Comparison of ENCODE assay signal across 8 cellular contexts in the genomic region with DNA sequence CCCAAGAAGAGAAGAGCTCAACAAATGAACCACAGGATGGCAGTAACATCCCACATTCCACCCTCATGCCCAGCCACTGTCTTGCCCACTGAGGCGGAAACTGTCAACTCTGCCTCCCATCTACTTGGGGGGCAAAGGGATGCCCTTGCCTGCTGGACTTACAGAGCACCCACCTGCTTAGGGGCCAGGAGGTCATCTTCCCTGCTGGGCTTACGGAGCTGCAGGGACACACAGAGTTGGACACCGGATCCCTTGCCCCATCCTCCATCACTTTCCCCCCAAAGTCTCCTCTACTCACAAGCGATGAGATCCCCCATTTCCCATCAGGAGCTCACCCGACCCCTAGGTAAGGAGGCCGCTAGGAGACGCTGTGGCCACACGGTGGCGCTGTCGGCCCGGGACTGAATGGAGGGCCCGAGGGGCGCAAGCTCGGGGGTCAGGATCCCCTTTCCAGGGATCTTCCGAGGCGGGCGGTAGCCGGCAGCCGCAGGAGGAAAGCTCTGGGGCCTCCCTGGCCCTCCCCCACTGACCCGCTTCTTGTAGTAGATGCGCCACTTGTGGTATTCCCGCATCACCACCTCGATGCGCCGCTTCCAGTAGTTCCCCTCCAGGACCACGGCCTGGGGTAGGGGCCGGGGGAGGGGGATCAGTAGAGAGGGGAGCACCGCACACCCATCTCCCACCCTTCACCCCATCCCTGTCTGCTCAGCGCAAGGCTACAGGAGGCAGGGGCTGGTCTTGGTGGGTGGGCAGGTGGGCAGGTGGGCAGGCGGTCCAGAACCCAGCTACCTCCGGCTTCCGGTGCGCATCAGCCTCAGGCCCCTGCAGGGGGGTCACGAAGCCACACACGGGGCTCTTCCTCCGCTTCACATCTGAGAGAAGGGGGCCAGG. TPM values are rescaled to one million over a fixed set of nuclear protein-coding genes. Genes with fewer than 3 reads are reported as not detected.
DNase-seq lines count a peak whose midpoint lies in the region; ATAC-seq and TF ChIP-seq lines count a peak whose summit lies in the region.

No MANE protein-coding gene starts in this region.

- no peak overlapping the region for H4K91ac ChIP-seq in IMR-90 (ENCODE audit: insufficient read depth, low read depth, low read length)

- no peaks in the 10 kb centered on the region for H3K36me3 Mint-ChIP-seq in Calu3 (ENCODE audit: insufficient read depth, unreplicated experiment)

- H3K9me3 ChIP-seq in IMR-90 (ENCODE audit: control insufficient read depth, insufficient read depth, low read length), result no peaks in the 10 kb centered on the region
- no peaks in the 10 kb centered on the region for H3K9me3 ChIP-seq in iPS-18a (ENCODE audit: control insufficient read depth, low read depth, low read length)

- no peak overlapping the region for H2BK120ac ChIP-seq in IMR-90 (ENCODE audit: low read depth, low read length)

- intact Hi-C loops in Calu3 (cut with micrococcal nuclease; ENCODE audit: unreplicated experiment), result loop anchor here (2.0 kb wide), 1 partner anchor 118 kb away; no protein-coding TSS in a partner anchor
- intact Hi-C loops in IMR-90 (cut with micrococcal nuclease), result loop anchor here (1.0 to 5.0 kb wide), 3 partner anchors 76 to 245 kb away; partner anchors contain the start of genes BUD23 and DNAJC30

- no TSS peak for BruUV-seq in Calu3 (replicated peaks; lab: Mats Ljungman, UMichigan)
- BruUV-seq in IMR-90 (replicated peaks; lab: Mats Ljungman, UMichigan), result no TSS peak

- H2BK20ac ChIP-seq in IMR-90 (ENCODE audit: low read depth, low read length), result no peak overlapping the region

- H3K4me1 ChIP-seq in IMR-90 (ENCODE audit: control insufficient read depth, insufficient read depth, low read length) (no peaks in the 10 kb centered on the region), iPS-18a (ENCODE audit: control insufficient read depth, low read depth, low read length) (peaks cover 3% of the 10 kb centered on the region)

- TF ChIP-seq POLR2A in IMR-90 (IDR thresholded peaks at IDR 0.05; ENCODE audit: low read depth, low read length), result no peak

- CTCF ChIA-PET in Calu3 (lab: Charles Lee), result interaction anchor here (0.6 to 1.8 kb wide), 12 partner anchors 16 to 373 kb away, joined by 3 to 11 read pairs (median 4); partner anchors contain the start of gene VPS37D
- CTCF ChIA-PET in IMR-90 (lab: Yijun Ruan, JAX), result interaction anchor here (0.9 to 1.6 kb wide), 7 partner anchors 9 to 124 kb away, joined by 3 to 9 read pairs (median 3); no protein-coding TSS in a partner anchor

- no peak overlapping the region for H3K27ac ChIP-seq in IMR-90 (ENCODE audit: insufficient read depth, low read length)
- no peak overlapping the region for H3K27ac ChIP-seq in iPS-18a (ENCODE audit: low read length)

- H3K9ac ChIP-seq in IMR-90 (ENCODE audit: low read depth, low read length) (no peak overlapping the region), iPS-18a (ENCODE audit: low read length) (no peak overlapping the region)

- in situ Hi-C loops in IMR-90 (cut with MboI; ENCODE audit: low sequenced_read_pairs), result loop anchor here (5.0 kb wide), 2 partner anchors 70 to 125 kb away; no protein-coding TSS in a partner anchor
- in situ Hi-C loops in astrocyte of the cerebellum (cut with HindIII; ENCODE audit: low sequenced_read_pairs), result loop anchor here (25.0 kb wide), 1 partner anchor 230 kb away; the partner anchor contains the start of genes CLDN4 and METTL27

- H3K36me3 ChIP-seq in IMR-90 (ENCODE audit: control insufficient read depth, insufficient read depth, low read length), result no peaks in the 10 kb centered on the region
- no peaks in the 10 kb centered on the region for H3K36me3 ChIP-seq in iPS-18a (ENCODE audit: control insufficient read depth, low read depth, low read length)

- H2BK15ac ChIP-seq in IMR-90 (ENCODE audit: low read depth, low read length), result no peak overlapping the region

- no peaks in the 10 kb centered on the region; the same call in 1 of the 2 replicates for H4K20me1 ChIP-seq in IMR-90 (ENCODE audit: insufficient read depth, low read length)

- peak overlapping the region; percentile 13; the same call in 1 of the 2 replicates for H3K4me2 ChIP-seq in IMR-90 (ENCODE audit: low read depth, low read length)

- DNase-seq in Calu3 (peak; percentile 62), IMR-90 (peak; percentile 10), T-helper 22 cell (ENCODE audit: low read depth) (peak; percentile 28), astrocyte of the cerebellum (ENCODE audit: low read depth) (no peak), NCI-H526 treated with DMSO at 0.1 percent for 48 hours (lab: John Stamatoyannopoulos, UW) (no peak), DMS153 (lab: John Stamatoyannopoulos, UW) (no peak)
- peak; percentile 39 to 63 (median 54) for DNase-seq in stimulated activated CD4-positive, alpha-beta T cell treated with anti-CD3 and anti-CD28 coated beads, Interleukin-1b, Interleukin-23, amount 100 ng/mL, for 24 hours (ENCODE audit: low read depth in 4 of 4, low spot score in 1 of 4)

- no peaks in the 10 kb centered on the region for H3K9me1 ChIP-seq in IMR-90 (ENCODE audit: insufficient read depth, low read length)

- no peak overlapping the region for H3K4me3 Mint-ChIP-seq in Calu3 (ENCODE audit: low read depth, unreplicated experiment)

- TF ChIP-seq RAD21 in IMR-90 (IDR thresholded peaks at IDR 0.05; ENCODE audit: low read length), result peak; percentile 87

- H3K4me1 Mint-ChIP-seq in Calu3 (ENCODE audit: low read depth, unreplicated experiment), result no peaks in the 10 kb centered on the region

- peak; percentile 92 for TF ChIP-seq CTCF in Calu3 (IDR thresholded peaks at IDR 0.05; ENCODE audit: unreplicated experiment)
- peak; percentile 89 for TF ChIP-seq CTCF in IMR-90 (conservative IDR thresholded peaks at IDR 0.05; ENCODE audit: low read depth, low read length)
- TF ChIP-seq CTCF in astrocyte of the cerebellum (IDR thresholded peaks at IDR 0.05; ENCODE audit: low read depth, low read length, missing control alignments), result peak; percentile 93

- no peak overlapping the region for H3K18ac ChIP-seq in IMR-90 (ENCODE audit: low read depth, low read length)

- no peak overlapping the region for H4K8ac ChIP-seq in IMR-90 (ENCODE audit: low read depth in 2 of 2, low read length in 2 of 2)

- H3K9me3 Mint-ChIP-seq in Calu3 (ENCODE audit: low read depth, unreplicated experiment), result peaks cover 1% of the 10 kb centered on the region

- H2AK5ac ChIP-seq in IMR-90 (ENCODE audit: low read depth, low read length), result no peak overlapping the region; the same call in 1 of the 2 replicates

- H2BK5ac ChIP-seq in IMR-90 (ENCODE audit: low read depth, low read length, poor library complexity, severe bottlenecking), result no peak overlapping the region

- H2AK9ac ChIP-seq in IMR-90 (replicated peaks; ENCODE audit: low read depth, low read length, poor library complexity), result peak overlapping the region; percentile 77

- no CpG with 5 or more reads among the region's 36 CpGs for WGBS in IMR-90 (ENCODE audit: extremely low coverage in 2 of 2, insufficient read length in 1 of 2), 2 experiments

- H3K79me1 ChIP-seq in IMR-90 (ENCODE audit: low read depth in 1 of 2, low read length in 2 of 2), result no peaks in the 10 kb centered on the region

- POLR2A ChIA-PET in IMR-90 (lab: Charles Lee; ENCODE audit: unreplicated experiment), result no interaction called here

- H3K27me3 ChIP-seq in IMR-90 (ENCODE audit: control insufficient read depth, insufficient read depth, low read length), result peaks cover 13% of the 10 kb centered on the region; the same call in 1 of the 2 replicates
- no peaks in the 10 kb centered on the region for H3K27me3 ChIP-seq in iPS-18a (ENCODE audit: control insufficient read depth, insufficient read depth, low read length)

- peak overlapping the region; percentile 23; the same call in 1 of the 2 replicates for H3K23ac ChIP-seq in IMR-90 (ENCODE audit: low read depth, low read length)

- dilution Hi-C loops in IMR-90 (cut with HindIII; ENCODE audit: low sequenced_read_pairs, unreplicated experiment), result no loop called here

- H2AFZ ChIP-seq in IMR-90 (replicated peaks; ENCODE audit: low read length, poor library complexity), result peak overlapping the region; percentile 71

- H3K56ac ChIP-seq in IMR-90 (ENCODE audit: extremely low read depth, insufficient read depth, low read length), result no peak overlapping the region

- ATAC-seq in IMR-90 (ENCODE audit: low read depth), result peak; percentile 84

- H3K4ac ChIP-seq in IMR-90 (ENCODE audit: low read depth, low read length), result no peak overlapping the region

- H4K5ac ChIP-seq in IMR-90 (ENCODE audit: low read depth, low read length), result no peak overlapping the region

- no peak overlapping the region for H3K14ac ChIP-seq in IMR-90 (replicated peaks; ENCODE audit: low read depth, low read length)

- peaks cover 6% of the 10 kb centered on the region for H3K27me3 Mint-ChIP-seq in Calu3 (ENCODE audit: unreplicated experiment)

- H3K4me3 ChIP-seq in IMR-90 (ENCODE audit: insufficient read depth, low read depth, low read length) (no peak overlapping the region), astrocyte of the cerebellum (ENCODE audit: low read depth, low read length) (peak overlapping the region; percentile 16), iPS-18a (ENCODE audit: low read length) (peak overlapping the region; percentile 54)

- H3K27ac Mint-ChIP-seq in Calu3 (ENCODE audit: unreplicated experiment), result no peak overlapping the region

TF ChIP-seq in IMR-90, 13 proteins besides CTCF, POLR2A, EP300 and RAD21:
- TF ChIP-seq SMC3 (IDR thresholded peaks at IDR 0.05; ENCODE audit: low read depth, low read length) (peak; percentile 80), MXI1 (IDR thresholded peaks at IDR 0.05; ENCODE audit: borderline replicate concordance, low read depth, low read length) (no peak), MAZ (IDR thresholded peaks at IDR 0.05; ENCODE audit: borderline replicate concordance, low read depth, low read length) (peak; percentile 34; the same call in 1 of the 2 replicates)

RNA-seq across cellular contexts. Expression of gene MLXIPL, which starts 17.3 kb away (rescaled TPM):
- total RNA-seq in Calu3 (2022), result 1.1 and 3.0 TPM in 2 replicates
- not detected in 2 replicates for total RNA-seq in IMR-90 (2012; rRNA removed)
- polyA plus RNA-seq in IMR-90 (2012; rRNA removed), result not detected in 2 replicates
- not detected in 2 replicates for polyA plus RNA-seq in IMR-90 (2012; cell fraction: cytosol; rRNA removed)
- polyA plus RNA-seq in IMR-90 (2012; cell fraction: nucleus; rRNA removed; ENCODE audit: low replicate concordance), result 0.03 TPM in 1 of 2 replicates, not detected in the other

RNA-seq across cellular contexts. Expression of gene TBL2, which starts 28.7 kb away (rescaled TPM):
- total RNA-seq in Calu3 (2022), result 33.3 and 35.9 TPM in 2 replicates
- 81.7 and 94.1 TPM in 2 replicates for total RNA-seq in IMR-90 (2012; rRNA removed)
- polyA plus RNA-seq in IMR-90 (2012; rRNA removed), result 61.8 and 72.6 TPM in 2 replicates
- 22.3 and 54.6 TPM in 2 replicates for polyA plus RNA-seq in IMR-90 (2012; cell fraction: cytosol; rRNA removed)
- 42.5 and 66.2 TPM in 2 replicates for polyA plus RNA-seq in IMR-90 (2012; cell fraction: nucleus; rRNA removed; ENCODE audit: low replicate concordance)

RNA-seq across cellular contexts. Expression of gene BCL7B, which starts 49.6 kb away (rescaled TPM):
- total RNA-seq in Calu3 (2022) (37.8 and 44.6 TPM in 2 replicates), IMR-90 (2012; rRNA removed) (6.1 and 7.2 TPM in 2 replicates)
- polyA plus RNA-seq in IMR-90 (2012; rRNA removed), result 51.3 and 62.6 TPM in 2 replicates
- 50.6 and 52.7 TPM in 2 replicates for polyA plus RNA-seq in IMR-90 (2012; cell fraction: cytosol; rRNA removed)
- 29.2 and 33.8 TPM in 2 replicates for polyA plus RNA-seq in IMR-90 (2012; cell fraction: nucleus; rRNA removed; ENCODE audit: low replicate concordance)

Comparison
In these comparisons a context has a peak if more than half of its experiments do, and no peak if none do; other contexts are left out.
1. DNase-seq: peak in Calu3 (single experiment), IMR-90 (single experiment), T-helper 22 cell (single experiment) and stimulated activated CD4-positive, alpha-beta T cell treated with anti-CD3 and anti-CD28 coated beads, Interleukin-1b, Interleukin-23, amount 100 ng/mL, for 24 hours (4 of 4); none in astrocyte of the cerebellum (single experiment), NCI-H526 treated with DMSO at 0.1 percent for 48 hours (single experiment) and DMS153 (single experiment).
2. Peak in every context shown above with its lines, with median percentiles within 50 percentile points of each other: CTCF ChIP-seq.